ENCODE assay signal across 19 cellular contexts in genomic region chr3:128320551-128321340, GRCh38.
DNase-seq lines count a peak whose midpoint lies in the region; ATAC-seq and TF ChIP-seq lines count a peak whose summit lies in the region.
"Had no signal": no experiment of that assay in that cellular context is flagged by ENCODE, and none has a peak within 500 bp of the region (broad histone marks: within the 10 kb centered on the region; RNA-seq: fewer than 3 reads in every experiment).

No MANE protein-coding gene starts in this region.

- H3K4me1 ChIP-seq in testis = peaks cover 19% of the 10 kb centered on the region
- H3K4me1 ChIP-seq: SJSA1 had no signal

- no peaks in the 10 kb centered on the region for H3K9me3 Mint-ChIP-seq in activated naive CD4-positive, alpha-beta T cell treated with anti-CD3 and anti-CD28 coated beads, Interleukin-2, amount 50 U/mL, for 72 hours
- H3K9me3 Mint-ChIP-seq: naive B cell had no signal

- intact Hi-C loops in testis (cut with DNase I; ENCODE audit: low total_unique reads) = no loop called here

- no peak for TF ChIP-seq CTCF in testis (IDR thresholded peaks at IDR 0.05)

- no peak overlapping the region for H3K27ac ChIP-seq in testis
- H3K27ac ChIP-seq: GM23248, SJSA1 had no signal

- ATAC-seq in activated naive CD4-positive, alpha-beta T cell treated with anti-CD3 and anti-CD28 coated beads, Interleukin-2, amount 50 U/mL, for 72 hours = no peak
- no peak for ATAC-seq in HG03378 (IDR thresholded peaks at IDR 0.05; ENCODE audit: unreplicated experiment)
- ATAC-seq: esophagus mucosa had no signal

- no peak overlapping the region for H3K4me3 ChIP-seq in testis
- H3K4me3 ChIP-seq: GM23248, lung, SJSA1 had no signal

- H3K27me3 ChIP-seq in testis = no peaks in the 10 kb centered on the region
- H3K27me3 ChIP-seq: SJSA1 had no signal

- TF ChIP-seq POLR2A in testis (IDR thresholded peaks at IDR 0.05) = no peak

- WGBS in testis, 2 donors = 88 to 91% methylated on average over 8 of the region's 8 CpGs

- peaks cover 0 to 7% of the 10 kb centered on the region in 2 donors for H3K36me3 Mint-ChIP-seq in activated naive CD4-positive, alpha-beta T cell treated with anti-CD3 and anti-CD28 coated beads, Interleukin-2, amount 50 U/mL, for 72 hours

- peak overlapping the region; percentile 38 to 71 for H3K27ac Mint-ChIP-seq in activated naive CD4-positive, alpha-beta T cell treated with anti-CD3 and anti-CD28 coated beads, Interleukin-2, amount 50 U/mL, for 72 hours

- no peaks in the 10 kb centered on the region for H3K36me3 ChIP-seq in testis (ENCODE audit: low read depth, missing control alignments)
- H3K36me3 ChIP-seq: SJSA1 had no signal

- DNase-seq in activated naive CD4-positive, alpha-beta T cell treated with anti-CD3 and anti-CD28 coated beads, Interleukin-2, amount 50 U/mL, for 72 hours (ENCODE audit: low spot score in 2 of 2) = no peak
- DNase-seq in activated naive CD4-positive, alpha-beta T cell (lab: John Stamatoyannopoulos, UW) = no peak
- DNase-seq in NCI-H2029 treated with DMSO at 0.1 percent for 48 hours (lab: John Stamatoyannopoulos, UW) (peak; percentile 45), fibroblast of peridontal ligament (ENCODE audit: extremely low read depth) (peak; percentile 11), testis (peak; percentile 7), HuH-7 (ENCODE audit: low spot score) (no peak)
- no peak for DNase-seq in activated naive CD4-positive, alpha-beta T cell treated with anti-CD3 and anti-CD28 coated beads, Interleukin-2, amount 50 U/mL, for 16 hours
- DNase-seq: activated CD4-positive, alpha-beta T cell treated with anti-CD3 and anti-CD28 coated beads, Interleukin-2, amount 50 U/mL, for 4 hours; dermis blood vessel endothelial cell; GM23248; Karpas-422; naive B cell; stimulated activated CD4-positive, alpha-beta T cell treated with anti-CD3 and anti-CD28 coated beads, Interleukin-12 subunit alpha, Interleukin-12 subunit beta, amount 100 ng/mL, for 4 hours; stimulated activated naive CD4-positive, alpha-beta T cell treated with Interleukin-2 at 50 U/mL for 16 hours; T-helper 9 cell had no signal

- no peaks in the 10 kb centered on the region for H3K9me3 ChIP-seq in testis
- H3K9me3 ChIP-seq: SJSA1 had no signal

Comparison
In these comparisons a context has a peak if more than half of its experiments do, and no peak if none do; other contexts are left out.
1. DNase-seq: peak in NCI-H2029 treated with DMSO at 0.1 percent for 48 hours (single experiment), fibroblast of peridontal ligament (single experiment) and testis (single experiment); none in activated naive CD4-positive, alpha-beta T cell treated with anti-CD3 and anti-CD28 coated beads, Interleukin-2, amount 50 U/mL, for 72 hours (0 of 2), activated naive CD4-positive, alpha-beta T cell (0 of 4), HuH-7 (single experiment) and activated naive CD4-positive, alpha-beta T cell treated with anti-CD3 and anti-CD28 coated beads, Interleukin-2, amount 50 U/mL, for 16 hours (single experiment).